23 cellular contexts compared by ENCODE assay signal in the genomic region with DNA sequence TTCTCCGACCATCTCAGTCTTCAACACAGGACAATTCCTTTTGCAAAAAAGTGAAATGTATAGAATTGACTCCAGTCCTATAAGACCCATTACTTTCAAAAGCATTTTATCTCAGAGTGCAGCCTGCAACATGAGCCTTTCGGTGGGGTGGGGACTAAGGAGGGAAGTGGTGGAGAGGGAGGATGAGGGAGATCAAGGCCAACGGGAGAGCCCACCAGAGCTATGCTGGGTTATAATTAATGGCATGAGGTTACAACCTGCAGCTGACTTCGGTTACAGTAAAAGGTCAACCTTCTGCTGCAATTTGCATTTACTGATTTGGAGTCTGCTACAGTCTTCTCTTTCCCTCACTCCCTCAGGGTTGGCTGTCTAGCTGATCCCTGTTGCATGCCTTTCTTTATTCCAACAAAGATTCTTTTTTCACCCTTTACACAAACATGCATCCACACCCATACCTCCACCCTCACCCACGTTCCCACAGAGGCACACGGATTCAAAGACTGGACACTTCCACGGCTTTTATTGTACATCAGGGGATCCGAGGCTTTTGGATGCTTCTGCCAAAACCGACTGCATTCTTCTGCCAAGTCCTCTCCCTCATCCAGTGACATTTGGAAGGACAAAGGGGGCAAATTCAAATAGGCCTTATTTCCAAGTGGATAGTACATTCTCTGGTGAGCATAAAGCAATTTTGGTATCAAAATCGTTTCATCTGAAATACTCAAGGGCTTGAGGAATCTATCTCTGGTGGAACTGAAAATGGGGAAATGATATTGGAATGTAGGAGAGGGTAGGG.
"Had no signal": no experiment of that assay in that cellular context is flagged by ENCODE, and none has a peak within 500 bp of the region (broad histone marks: within the 10 kb centered on the region; RNA-seq: fewer than 3 reads in every experiment).

No MANE protein-coding gene starts in this region.

- H3K4me3 ChIP-seq: K562 had no signal

- DNase-seq: activated CD4-positive, alpha-beta T cell treated with anti-CD3 and anti-CD28 coated beads for 48 hours; activated CD4-positive, alpha-beta T cell treated with anti-CD3 and anti-CD28 coated beads, Interleukin-2, amount 50 U/mL, for 4 hours; activated CD4-positive, CD25-positive, alpha-beta regulatory T cell treated with anti-CD3 and anti-CD28 coated beads, Interleukin-2, amount 50 U/mL, for 72 hours; activated CD8-positive, alpha-beta memory T cell treated with anti-CD3 and anti-CD28 coated beads for 24 hours; activated effector memory CD4-positive, alpha-beta T cell treated with anti-CD3 and anti-CD28 coated beads, Interleukin-2, amount 50 U/mL, for 16 hours; activated naive CD4-positive, alpha-beta T cell treated with Interleukin-2 at 50 U/mL for 16 hours; activated T-cell treated with anti-CD3 and anti-CD28 coated beads, Interleukin-2, amount 50 U/mL, for 4 hours; amygdala; NCI-H1417; NCI-H1930; NCI-H2171; NCI-H2227 treated with DMSO at 0.1 percent for 48 hours; NCI-H526 treated with DMSO at 0.1 percent for 48 hours; NCI-H82; OCI-M1; RPMI8226; SHP77 had no signal

- ATAC-seq: activated T-cell treated with anti-CD3 and anti-CD28 coated beads, Interleukin-2, amount 50 U/mL, for 4 hours; K562; Panc1; WTC11 had no signal

- H3K36me3 Mint-ChIP-seq: activated naive CD8-positive, alpha-beta T cell; brain; WTC11 had no signal

- H3K9me3 Mint-ChIP-seq: activated T-cell treated with anti-CD3 and anti-CD28 coated beads, Interleukin-2, amount 50 U/mL, for 4 hours; brain; WTC11 had no signal

- H3K4me3 Mint-ChIP-seq: activated naive CD8-positive, alpha-beta T cell; activated T-cell treated with anti-CD3 and anti-CD28 coated beads, Interleukin-2, amount 50 U/mL, for 4 hours; brain; T-helper 1 cell treated with Interleukin-12 subunit alpha and Interleukin-12 subunit beta and Interleukin-4 antibody, amounts not matched to agents 30 μg/mL and 1 μg/mL, for 36 hours; WTC11 had no signal

- H3K27me3 Mint-ChIP-seq: activated naive CD8-positive, alpha-beta T cell; brain had no signal

- H3K27ac Mint-ChIP-seq: activated naive CD8-positive, alpha-beta T cell; brain; T-helper 1 cell treated with Interleukin-12 subunit alpha and Interleukin-12 subunit beta and Interleukin-4 antibody, amounts not matched to agents 30 μg/mL and 1 μg/mL, for 36 hours; WTC11 had no signal
